14 cellular contexts compared by ENCODE assay signal in genomic region chr21:42147386-42148020, GRCh38.
DNase-seq lines count a peak whose midpoint lies in the region; ATAC-seq and TF ChIP-seq lines count a peak whose summit lies in the region.
"Had no signal": no experiment of that assay in that cellular context is flagged by ENCODE, and none has a peak within 500 bp of the region (broad histone marks: within the 10 kb centered on the region; RNA-seq: fewer than 3 reads in every experiment).

No MANE protein-coding gene starts in this region.

- H3K27ac ChIP-seq in endodermal cell (ENCODE audit: low read depth, low read length), result no peak overlapping the region
- no peak overlapping the region for H3K27ac ChIP-seq in naive thymus-derived CD4-positive, alpha-beta T cell (ENCODE audit: low read depth, low read length)

- peak; percentile 21 for DNase-seq in activated naive CD4-positive, alpha-beta T cell treated with anti-CD3 and anti-CD28 coated beads, Interleukin-2, amount 10 ng/mL, durations not matched to agents 7 days and 5 days
- DNase-seq in activated naive CD4-positive, alpha-beta T cell treated with anti-CD3 and anti-CD28 coated beads, Interleukin-2, amount 50 U/mL, for 16 hours, result no peak
- DNase-seq in T-helper 17 cell (peak in 1 of 3 donors; percentile 4), endodermal cell (peak; percentile 33), sciatic nerve (ENCODE audit: low spot score) (peak; percentile 42), GM13976 (ENCODE audit: low spot score) (no peak), erythroblast (lab: John Stamatoyannopoulos, UW) (no peak)
- DNase-seq in naive thymus-derived CD4-positive, alpha-beta T cell, result no peak
- DNase-seq: DMS79; NCI-H2227 treated with DMSO at 0.1 percent for 48 hours; NCI-H526; NK-92 treated with Interleukin-12 subunit alpha and Interleukin-12 subunit beta, amount 100 ng/mL, for 24 hours had no signal

- intact Hi-C loops in sciatic nerve (cut with DNase I), result no loop called here
- intact Hi-C loops in naive thymus-derived CD4-positive, alpha-beta T cell (cut with micrococcal nuclease), result loop anchor here (5.0 kb wide), 2 partner anchors 40 to 380 kb away; no protein-coding TSS in a partner anchor

- CTCF ChIA-PET in activated naive CD4-positive, alpha-beta T cell treated with anti-CD3 and anti-CD28 coated beads, Interleukin-2, amount 10 ng/mL, durations not matched to agents 7 days and 5 days (lab: Charles Lee), result interaction anchor here (0.7 to 2.8 kb wide), 8 partner anchors 9 to 234 kb away, joined by 3 to 19 read pairs (median 3); no protein-coding TSS in a partner anchor
- CTCF ChIA-PET in naive thymus-derived CD4-positive, alpha-beta T cell (lab: Charles Lee), result interaction anchor here (1.0 to 5.7 kb wide), 2 partner anchors 113 to 117 kb away, joined by 3 to 108 read pairs; no protein-coding TSS in a partner anchor

- ATAC-seq in T-helper 17 cell (no peak), sciatic nerve (no peak)
- ATAC-seq in naive thymus-derived CD4-positive, alpha-beta T cell, result no peak
- ATAC-seq: K562 had no signal

- H3K36me3 ChIP-seq in endodermal cell (ENCODE audit: control insufficient read depth, insufficient read depth, low read length), result no peaks in the 10 kb centered on the region
- H3K36me3 ChIP-seq in naive thymus-derived CD4-positive, alpha-beta T cell (ENCODE audit: control insufficient read depth in 2 of 3, insufficient read depth in 3 of 3, low read length in 3 of 3), result no peaks in the 10 kb centered on the region

- WGBS in endodermal cell (ENCODE audit: insufficient coverage in 1 of 2, insufficient read length in 1 of 2), 2 experiments, result 84 to 89% methylated on average over 8 to 13 of the region's 13 CpGs

- H3K36me3 Mint-ChIP-seq in activated naive CD4-positive, alpha-beta T cell treated with anti-CD3 and anti-CD28 coated beads, Interleukin-2, amount 10 ng/mL, durations not matched to agents 7 days and 5 days, result no peaks in the 10 kb centered on the region
- no peaks in the 10 kb centered on the region for H3K36me3 Mint-ChIP-seq in T-helper 17 cell (ENCODE audit: low read depth)
- H3K36me3 Mint-ChIP-seq in endodermal cell (ENCODE audit: low read depth), result no peaks in the 10 kb centered on the region
- no peaks in the 10 kb centered on the region for H3K36me3 Mint-ChIP-seq in naive thymus-derived CD4-positive, alpha-beta T cell

- H3K4me3 Mint-ChIP-seq in activated naive CD4-positive, alpha-beta T cell treated with anti-CD3 and anti-CD28 coated beads, Interleukin-2, amount 10 ng/mL, durations not matched to agents 7 days and 5 days, result no peak overlapping the region
- H3K4me3 Mint-ChIP-seq in T-helper 17 cell, result no peak overlapping the region
- H3K4me3 Mint-ChIP-seq in endodermal cell, result no peak overlapping the region
- H3K4me3 Mint-ChIP-seq in naive thymus-derived CD4-positive, alpha-beta T cell, result no peak overlapping the region
- H3K4me3 Mint-ChIP-seq: CD4-positive, alpha-beta T cell had no signal

- no peak overlapping the region for H3K9ac ChIP-seq in endodermal cell (ENCODE audit: extremely low read depth, low read length, poor library complexity, severe bottlenecking)

- peaks cover 19% of the 10 kb centered on the region for H3K27me3 Mint-ChIP-seq in activated naive CD4-positive, alpha-beta T cell treated with anti-CD3 and anti-CD28 coated beads, Interleukin-2, amount 10 ng/mL, durations not matched to agents 7 days and 5 days
- H3K27me3 Mint-ChIP-seq in T-helper 17 cell (peaks cover 9% of the 10 kb centered on the region), endodermal cell (ENCODE audit: insufficient read depth) (no peaks in the 10 kb centered on the region)
- peaks cover 0 to 3% (median 0%) of the 10 kb centered on the region in 5 donors for H3K27me3 Mint-ChIP-seq in naive thymus-derived CD4-positive, alpha-beta T cell
- H3K27me3 Mint-ChIP-seq: CD4-positive, alpha-beta T cell had no signal

- H3K4me1 ChIP-seq in endodermal cell (ENCODE audit: control insufficient read depth, insufficient read depth, low read length), result no peaks in the 10 kb centered on the region
- peaks cover 3 to 5% of the 10 kb centered on the region in 2 donors for H3K4me1 ChIP-seq in naive thymus-derived CD4-positive, alpha-beta T cell (ENCODE audit: control insufficient read depth in 2 of 2, insufficient read depth in 2 of 2, low read length in 2 of 2)

- TF ChIP-seq POLR2A in erythroblast (IDR thresholded peaks at IDR 0.05; ENCODE audit: low read length), result no peak

- H3K9me3 Mint-ChIP-seq in activated naive CD4-positive, alpha-beta T cell treated with anti-CD3 and anti-CD28 coated beads, Interleukin-2, amount 10 ng/mL, durations not matched to agents 7 days and 5 days, result no peaks in the 10 kb centered on the region
- H3K9me3 Mint-ChIP-seq in endodermal cell, result no peaks in the 10 kb centered on the region
- H3K9me3 Mint-ChIP-seq in naive thymus-derived CD4-positive, alpha-beta T cell, result no peaks in the 10 kb centered on the region
- H3K9me3 Mint-ChIP-seq: CD4-positive, alpha-beta T cell had no signal

- TF ChIP-seq CTCF in endodermal cell (conservative IDR thresholded peaks at IDR 0.05), result no peak
- TF ChIP-seq CTCF in GM13976 (IDR thresholded peaks at IDR 0.05; ENCODE audit: borderline replicate concordance, control extremely low read depth, extremely low read depth, insufficient read depth, missing control alignments), result no peak

- H3K27ac Mint-ChIP-seq in activated naive CD4-positive, alpha-beta T cell treated with anti-CD3 and anti-CD28 coated beads, Interleukin-2, amount 10 ng/mL, durations not matched to agents 7 days and 5 days, result no peak overlapping the region
- H3K27ac Mint-ChIP-seq in T-helper 17 cell, result peak overlapping the region; percentile 65
- no peak overlapping the region for H3K27ac Mint-ChIP-seq in endodermal cell
- H3K27ac Mint-ChIP-seq in naive thymus-derived CD4-positive, alpha-beta T cell, result no peak overlapping the region
- H3K27ac Mint-ChIP-seq: CD4-positive, alpha-beta T cell had no signal

- POLR2A ChIA-PET in naive thymus-derived CD4-positive, alpha-beta T cell (lab: Charles Lee), result interaction anchor here (0.7 kb wide), 1 partner anchor 72 kb away, joined by 3 read pairs; no protein-coding TSS in a partner anchor

- no peaks in the 10 kb centered on the region for H3K27me3 ChIP-seq in endodermal cell (ENCODE audit: control insufficient read depth, insufficient read depth, low read length, poor library complexity, severe bottlenecking)
- no peaks in the 10 kb centered on the region for H3K27me3 ChIP-seq in naive thymus-derived CD4-positive, alpha-beta T cell (ENCODE audit: control insufficient read depth in 2 of 2, insufficient read depth in 2 of 2, low read length in 2 of 2)

- no peaks in the 10 kb centered on the region for H3K9me3 ChIP-seq in T-helper 17 cell (ENCODE audit: control insufficient read depth, low read length, poor library complexity, severe bottlenecking)
- H3K9me3 ChIP-seq in endodermal cell (ENCODE audit: control insufficient read depth, low read length), result no peaks in the 10 kb centered on the region
- H3K9me3 ChIP-seq in naive thymus-derived CD4-positive, alpha-beta T cell (ENCODE audit: control insufficient read depth in 2 of 3, low read length in 3 of 3), result no peaks in the 10 kb centered on the region

- H3K4me1 Mint-ChIP-seq in activated naive CD4-positive, alpha-beta T cell treated with anti-CD3 and anti-CD28 coated beads, Interleukin-2, amount 10 ng/mL, durations not matched to agents 7 days and 5 days, result peaks cover 4% of the 10 kb centered on the region
- peaks cover 9% of the 10 kb centered on the region for H3K4me1 Mint-ChIP-seq in T-helper 17 cell
- H3K4me1 Mint-ChIP-seq in endodermal cell, result peaks cover 3% of the 10 kb centered on the region
- H3K4me1 Mint-ChIP-seq in naive thymus-derived CD4-positive, alpha-beta T cell, result peaks cover 7 to 14% (median 9%) of the 10 kb centered on the region in 7 donors

- in situ Hi-C loops in GM13976 (cut with MboI; ENCODE audit: low sequenced_read_pairs, unreplicated experiment), result no loop called here

- no peak overlapping the region for H3K4me3 ChIP-seq in endodermal cell (ENCODE audit: low read length)
- H3K4me3 ChIP-seq in naive thymus-derived CD4-positive, alpha-beta T cell (ENCODE audit: low read length), result no peak overlapping the region
- H3K4me3 ChIP-seq: K562 had no signal

Comparison
In these comparisons a context has a peak if more than half of its experiments do, and no peak if none do; other contexts are left out.
1. DNase-seq: peak in activated naive CD4-positive, alpha-beta T cell treated with anti-CD3 and anti-CD28 coated beads, Interleukin-2, amount 10 ng/mL, durations not matched to agents 7 days and 5 days (single experiment), endodermal cell (single experiment) and sciatic nerve (single experiment); none in activated naive CD4-positive, alpha-beta T cell treated with anti-CD3 and anti-CD28 coated beads, Interleukin-2, amount 50 U/mL, for 16 hours (single experiment), GM13976 (single experiment), naive thymus-derived CD4-positive, alpha-beta T cell (0 of 9) and erythroblast (0 of 2).